Comparison of ENCODE assay signal across 8 cellular contexts in the genomic region with DNA sequence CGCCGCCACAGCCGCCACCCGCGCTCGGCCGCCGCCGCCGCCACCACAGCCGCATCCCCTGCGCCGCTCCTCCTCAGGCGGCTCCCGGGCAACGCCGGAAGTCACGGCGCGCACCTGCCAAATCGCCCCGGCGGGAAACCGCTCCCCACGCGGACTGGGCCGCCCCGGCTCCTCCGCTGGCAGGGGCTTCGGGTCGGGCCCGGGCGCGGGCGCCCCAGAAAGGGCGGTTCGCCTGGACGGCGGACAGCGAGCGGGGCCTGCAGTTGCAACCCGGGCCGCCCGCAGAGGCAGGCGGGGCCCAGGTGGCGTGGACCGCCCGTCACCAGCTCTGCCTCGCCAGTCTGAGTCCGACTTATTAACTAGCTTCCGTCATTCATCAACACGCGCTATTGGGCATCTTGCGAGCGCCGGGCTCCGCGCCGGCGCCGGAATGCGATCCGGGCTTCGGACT. TPM values are rescaled to one million over a fixed set of nuclear protein-coding genes. Genes with fewer than 3 reads are reported as not detected.
DNase-seq lines count a peak whose midpoint lies in the region; ATAC-seq, FAIRE-seq and TF ChIP-seq lines count a peak whose summit lies in the region.

A gene with protein sequence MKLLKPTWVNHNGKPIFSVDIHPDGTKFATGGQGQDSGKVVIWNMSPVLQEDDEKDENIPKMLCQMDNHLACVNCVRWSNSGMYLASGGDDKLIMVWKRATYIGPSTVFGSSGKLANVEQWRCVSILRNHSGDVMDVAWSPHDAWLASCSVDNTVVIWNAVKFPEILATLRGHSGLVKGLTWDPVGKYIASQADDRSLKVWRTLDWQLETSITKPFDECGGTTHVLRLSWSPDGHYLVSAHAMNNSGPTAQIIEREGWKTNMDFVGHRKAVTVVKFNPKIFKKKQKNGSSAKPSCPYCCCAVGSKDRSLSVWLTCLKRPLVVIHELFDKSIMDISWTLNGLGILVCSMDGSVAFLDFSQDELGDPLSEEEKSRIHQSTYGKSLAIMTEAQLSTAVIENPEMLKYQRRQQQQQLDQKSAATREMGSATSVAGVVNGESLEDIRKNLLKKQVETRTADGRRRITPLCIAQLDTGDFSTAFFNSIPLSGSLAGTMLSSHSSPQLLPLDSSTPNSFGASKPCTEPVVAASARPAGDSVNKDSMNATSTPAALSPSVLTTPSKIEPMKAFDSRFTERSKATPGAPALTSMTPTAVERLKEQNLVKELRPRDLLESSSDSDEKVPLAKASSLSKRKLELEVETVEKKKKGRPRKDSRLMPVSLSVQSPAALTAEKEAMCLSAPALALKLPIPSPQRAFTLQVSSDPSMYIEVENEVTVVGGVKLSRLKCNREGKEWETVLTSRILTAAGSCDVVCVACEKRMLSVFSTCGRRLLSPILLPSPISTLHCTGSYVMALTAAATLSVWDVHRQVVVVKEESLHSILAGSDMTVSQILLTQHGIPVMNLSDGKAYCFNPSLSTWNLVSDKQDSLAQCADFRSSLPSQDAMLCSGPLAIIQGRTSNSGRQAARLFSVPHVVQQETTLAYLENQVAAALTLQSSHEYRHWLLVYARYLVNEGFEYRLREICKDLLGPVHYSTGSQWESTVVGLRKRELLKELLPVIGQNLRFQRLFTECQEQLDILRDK (minus strand): TSS at position 93 of the 451 bp plus-strand sequence. CDS start 257 bp downstream, outside the sequence.

- H3K4me1 Mint-ChIP-seq in Calu3 (ENCODE audit: low read depth, unreplicated experiment), result peaks cover 22% of the 10 kb centered on the region
- H3K4me1 Mint-ChIP-seq in activated T-helper 1 cell treated with anti-CD3 and anti-CD28 coated beads, Interleukin-12 subunit alpha, Interleukin-12 subunit beta, Interleukin-2, Interleukin-4 antibody, amounts not matched to agents 30 ng/mL and 10 ng/mL and 1 ng/mL, durations not matched to agents 14 hours and 24 hours and 36 hours (ENCODE audit: low read depth), result peaks cover 45% of the 10 kb centered on the region
- H3K4me1 Mint-ChIP-seq in natural killer cell treated with Interleukin-12 subunit alpha and Interleukin-12 subunit beta and Interleukin-15 and Interleukin-18, amount 100 ng/mL, for 72 hours (ENCODE audit: low read depth in 2 of 2), result peaks cover 34 to 48% of the 10 kb centered on the region in 2 donors
- peaks cover 53% of the 10 kb centered on the region for H3K4me1 Mint-ChIP-seq in stimulated activated naive CD8-positive, alpha-beta T cell treated with anti-CD3 and anti-CD28 coated beads, Interleukin-15, Interleukin-2, amounts not matched to agents 100 ng/mL and 50 ng/mL, for 24 hours (ENCODE audit: low read depth)

- no peaks in the 10 kb centered on the region for H3K9me3 Mint-ChIP-seq in Calu3 (ENCODE audit: low read depth, unreplicated experiment)
- no peaks in the 10 kb centered on the region for H3K9me3 Mint-ChIP-seq in activated T-helper 1 cell treated with anti-CD3 and anti-CD28 coated beads, Interleukin-12 subunit alpha, Interleukin-12 subunit beta, Interleukin-2, Interleukin-4 antibody, amounts not matched to agents 30 ng/mL and 10 ng/mL and 1 ng/mL, durations not matched to agents 14 hours and 24 hours and 36 hours
- H3K9me3 Mint-ChIP-seq in natural killer cell treated with Interleukin-12 subunit alpha and Interleukin-12 subunit beta and Interleukin-15 and Interleukin-18, amount 100 ng/mL, for 72 hours, result no peaks in the 10 kb centered on the region
- no peaks in the 10 kb centered on the region for H3K9me3 Mint-ChIP-seq in stimulated activated naive CD8-positive, alpha-beta T cell treated with anti-CD3 and anti-CD28 coated beads, Interleukin-15, Interleukin-2, amounts not matched to agents 100 ng/mL and 50 ng/mL, for 24 hours

- peak; percentile 48 for ATAC-seq in GM21381 (IDR thresholded peaks at IDR 0.05; ENCODE audit: unreplicated experiment)
- peak; percentile 80 to 84 for ATAC-seq in natural killer cell treated with Interleukin-12 subunit alpha and Interleukin-12 subunit beta and Interleukin-15 and Interleukin-18, amount 100 ng/mL, for 72 hours

- DNase-seq in Calu3, result peak; percentile 90
- peak in 68 of 76 experiments; percentile 10 to 81 (median 62) for DNase-seq in HUDEP-2 (lab: John Stamatoyannopoulos, UW; ENCODE audit: unreplicated experiment in 76 of 76)
- DNase-seq in RCC 7860 (ENCODE audit: low spot score), result peak; percentile 56
- peak; percentile 88 for DNase-seq in activated T-helper 1 cell treated with anti-CD3 and anti-CD28 coated beads, Interleukin-12 subunit alpha, Interleukin-12 subunit beta, Interleukin-2, Interleukin-4 antibody, amounts not matched to agents 30 ng/mL and 10 ng/mL and 1 ng/mL, durations not matched to agents 14 hours and 24 hours and 36 hours (ENCODE audit: low spot score)
- peak; percentile 62 for DNase-seq in fibroblast of peridontal ligament (ENCODE audit: extremely low read depth)
- DNase-seq in natural killer cell treated with Interleukin-12 subunit alpha and Interleukin-12 subunit beta and Interleukin-15 and Interleukin-18, amount 100 ng/mL, for 72 hours (ENCODE audit: low spot score), result peak; percentile 88

- FAIRE-seq in RCC 7860 (lab: Jason Lieb, UNC), result no peak

- H3K4me3 Mint-ChIP-seq in Calu3 (ENCODE audit: low read depth, unreplicated experiment), result peak within 1 kb of the TSS; percentile 93
- H3K4me3 Mint-ChIP-seq in activated T-helper 1 cell treated with anti-CD3 and anti-CD28 coated beads, Interleukin-12 subunit alpha, Interleukin-12 subunit beta, Interleukin-2, Interleukin-4 antibody, amounts not matched to agents 30 ng/mL and 10 ng/mL and 1 ng/mL, durations not matched to agents 14 hours and 24 hours and 36 hours, result peak within 1 kb of the TSS; percentile 93
- peak within 1 kb of the TSS; percentile 95 for H3K4me3 Mint-ChIP-seq in natural killer cell treated with Interleukin-12 subunit alpha and Interleukin-12 subunit beta and Interleukin-15 and Interleukin-18, amount 100 ng/mL, for 72 hours
- H3K4me3 Mint-ChIP-seq in stimulated activated naive CD8-positive, alpha-beta T cell treated with anti-CD3 and anti-CD28 coated beads, Interleukin-15, Interleukin-2, amounts not matched to agents 100 ng/mL and 50 ng/mL, for 24 hours, result peak within 1 kb of the TSS; percentile 86

- CTCF ChIA-PET in Calu3 (lab: Charles Lee), result no interaction called here

- no peak for TF ChIP-seq CTCF in Calu3 (IDR thresholded peaks at IDR 0.05; ENCODE audit: unreplicated experiment)

- H3K36me3 Mint-ChIP-seq in Calu3 (ENCODE audit: insufficient read depth, unreplicated experiment), result peaks cover 59% of the 10 kb centered on the region
- peaks cover 26% of the 10 kb centered on the region for H3K36me3 Mint-ChIP-seq in activated T-helper 1 cell treated with anti-CD3 and anti-CD28 coated beads, Interleukin-12 subunit alpha, Interleukin-12 subunit beta, Interleukin-2, Interleukin-4 antibody, amounts not matched to agents 30 ng/mL and 10 ng/mL and 1 ng/mL, durations not matched to agents 14 hours and 24 hours and 36 hours (ENCODE audit: low read depth)
- H3K36me3 Mint-ChIP-seq in natural killer cell treated with Interleukin-12 subunit alpha and Interleukin-12 subunit beta and Interleukin-15 and Interleukin-18, amount 100 ng/mL, for 72 hours, result peaks cover 9% of the 10 kb centered on the region
- peaks cover 40% of the 10 kb centered on the region for H3K36me3 Mint-ChIP-seq in stimulated activated naive CD8-positive, alpha-beta T cell treated with anti-CD3 and anti-CD28 coated beads, Interleukin-15, Interleukin-2, amounts not matched to agents 100 ng/mL and 50 ng/mL, for 24 hours (ENCODE audit: low read depth)

- intact Hi-C loops in Calu3 (cut with micrococcal nuclease; ENCODE audit: unreplicated experiment), result no loop called here
- intact Hi-C loops in activated T-helper 1 cell treated with anti-CD3 and anti-CD28 coated beads, Interleukin-12 subunit alpha, Interleukin-12 subunit beta, Interleukin-2, Interleukin-4 antibody, amounts not matched to agents 30 ng/mL and 10 ng/mL and 1 ng/mL, durations not matched to agents 14 hours and 24 hours and 36 hours (cut with micrococcal nuclease), result loop anchor here (1.0 to 5.0 kb wide), 7 partner anchors 16 to 309 kb away; partner anchors contain the start of genes C22orf39, CDC45, CLTCL1 and DGCR2

- H3K27ac Mint-ChIP-seq in Calu3 (ENCODE audit: unreplicated experiment), result peak within 1 kb of the TSS; percentile 90
- peak within 1 kb of the TSS; percentile 94 for H3K27ac Mint-ChIP-seq in activated T-helper 1 cell treated with anti-CD3 and anti-CD28 coated beads, Interleukin-12 subunit alpha, Interleukin-12 subunit beta, Interleukin-2, Interleukin-4 antibody, amounts not matched to agents 30 ng/mL and 10 ng/mL and 1 ng/mL, durations not matched to agents 14 hours and 24 hours and 36 hours
- peak within 1 kb of the TSS; percentile 91 to 92 for H3K27ac Mint-ChIP-seq in natural killer cell treated with Interleukin-12 subunit alpha and Interleukin-12 subunit beta and Interleukin-15 and Interleukin-18, amount 100 ng/mL, for 72 hours
- peak within 1 kb of the TSS; percentile 94 for H3K27ac Mint-ChIP-seq in stimulated activated naive CD8-positive, alpha-beta T cell treated with anti-CD3 and anti-CD28 coated beads, Interleukin-15, Interleukin-2, amounts not matched to agents 100 ng/mL and 50 ng/mL, for 24 hours

- BruUV-seq in Calu3 (replicated peaks; lab: Mats Ljungman, UMichigan), result no TSS peak

- no peaks in the 10 kb centered on the region for H3K27me3 Mint-ChIP-seq in Calu3 (ENCODE audit: unreplicated experiment)
- no peaks in the 10 kb centered on the region for H3K27me3 Mint-ChIP-seq in activated T-helper 1 cell treated with anti-CD3 and anti-CD28 coated beads, Interleukin-12 subunit alpha, Interleukin-12 subunit beta, Interleukin-2, Interleukin-4 antibody, amounts not matched to agents 30 ng/mL and 10 ng/mL and 1 ng/mL, durations not matched to agents 14 hours and 24 hours and 36 hours (ENCODE audit: insufficient read depth)
- no peaks in the 10 kb centered on the region for H3K27me3 Mint-ChIP-seq in natural killer cell treated with Interleukin-12 subunit alpha and Interleukin-12 subunit beta and Interleukin-15 and Interleukin-18, amount 100 ng/mL, for 72 hours
- H3K27me3 Mint-ChIP-seq in stimulated activated naive CD8-positive, alpha-beta T cell treated with anti-CD3 and anti-CD28 coated beads, Interleukin-15, Interleukin-2, amounts not matched to agents 100 ng/mL and 50 ng/mL, for 24 hours, result no peaks in the 10 kb centered on the region

RNA-seq across cellular contexts. Expression of the gene that starts here (rescaled TPM):
- total RNA-seq in Calu3 (2022), result 32.0 and 36.4 TPM in 2 replicates
- 44.2 and 46.0 TPM in 2 replicates for total RNA-seq in activated T-helper 1 cell treated with anti-CD3 and anti-CD28 coated beads, Interleukin-12 subunit alpha, Interleukin-12 subunit beta, Interleukin-2, Interleukin-4 antibody, amounts not matched to agents 30 ng/mL and 10 ng/mL and 1 ng/mL, durations not matched to agents 14 hours and 24 hours and 36 hours
- 10 to 100 TPM; 40.5 to 62.7 TPM for total RNA-seq in natural killer cell treated with Interleukin-12 subunit alpha and Interleukin-12 subunit beta and Interleukin-15 and Interleukin-18, amount 100 ng/mL, for 72 hours

Comparison
In these comparisons a context has a peak if more than half of its experiments do, and no peak if none do; other contexts are left out.
1. Peak in every context shown above with its lines: DNase-seq and ATAC-seq.